Comparison of ENCODE assay signal across 1 cellular context in genomic region chr13:44577236-44578063, GRCh38.
TF ChIP-seq lines count a peak whose summit lies in the region.

No MANE protein-coding gene starts in this region.

TF ChIP-seq in HepG2, 621 proteins besides CTCF, POLR2A, EP300 and RAD21 (continued from another document and continues in another):
- TF ChIP-seq, protein P1, sequence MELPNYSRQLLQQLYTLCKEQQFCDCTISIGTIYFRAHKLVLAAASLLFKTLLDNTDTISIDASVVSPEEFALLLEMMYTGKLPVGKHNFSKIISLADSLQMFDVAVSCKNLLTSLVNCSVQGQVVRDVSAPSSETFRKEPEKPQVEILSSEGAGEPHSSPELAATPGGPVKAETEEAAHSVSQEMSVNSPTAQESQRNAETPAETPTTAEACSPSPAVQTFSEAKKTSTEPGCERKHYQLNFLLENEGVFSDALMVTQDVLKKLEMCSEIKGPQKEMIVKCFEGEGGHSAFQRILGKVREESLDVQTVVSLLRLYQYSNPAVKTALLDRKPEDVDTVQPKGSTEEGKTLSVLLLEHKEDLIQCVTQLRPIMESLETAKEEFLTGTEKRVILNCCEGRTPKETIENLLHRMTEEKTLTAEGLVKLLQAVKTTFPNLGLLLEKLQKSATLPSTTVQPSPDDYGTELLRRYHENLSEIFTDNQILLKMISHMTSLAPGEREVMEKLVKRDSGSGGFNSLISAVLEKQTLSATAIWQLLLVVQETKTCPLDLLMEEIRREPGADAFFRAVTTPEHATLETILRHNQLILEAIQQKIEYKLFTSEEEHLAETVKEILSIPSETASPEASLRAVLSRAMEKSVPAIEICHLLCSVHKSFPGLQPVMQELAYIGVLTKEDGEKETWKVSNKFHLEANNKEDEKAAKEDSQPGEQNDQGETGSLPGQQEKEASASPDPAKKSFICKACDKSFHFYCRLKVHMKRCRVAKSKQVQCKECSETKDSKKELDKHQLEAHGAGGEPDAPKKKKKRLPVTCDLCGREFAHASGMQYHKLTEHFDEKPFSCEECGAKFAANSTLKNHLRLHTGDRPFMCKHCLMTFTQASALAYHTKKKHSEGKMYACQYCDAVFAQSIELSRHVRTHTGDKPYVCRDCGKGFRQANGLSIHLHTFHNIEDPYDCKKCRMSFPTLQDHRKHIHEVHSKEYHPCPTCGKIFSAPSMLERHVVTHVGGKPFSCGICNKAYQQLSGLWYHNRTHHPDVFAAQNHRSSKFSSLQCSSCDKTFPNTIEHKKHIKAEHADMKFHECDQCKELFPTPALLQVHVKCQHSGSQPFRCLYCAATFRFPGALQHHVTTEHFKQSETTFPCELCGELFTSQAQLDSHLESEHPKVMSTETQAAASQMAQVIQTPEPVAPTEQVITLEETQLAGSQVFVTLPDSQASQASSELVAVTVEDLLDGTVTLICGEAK (IDR thresholded peaks at IDR 0.05) = no peak
- TF ChIP-seq, protein P1 (CRISPR knock-in tag; IDR thresholded peaks at IDR 0.05) = peak; percentile 41
- TF ChIP-seq HNRNPL (IDR thresholded peaks at IDR 0.05; ENCODE audit: low read depth, low read length) = no peak
- TF ChIP-seq FOSL2 (CRISPR knock-in tag; IDR thresholded peaks at IDR 0.05) = peak; percentile 24; the same call in 1 of the 2 replicates
- TF ChIP-seq ZNF577 (CRISPR knock-in tag; IDR thresholded peaks at IDR 0.05; ENCODE audit: borderline replicate concordance, low read depth) = no peak
- TF ChIP-seq ZHX1 (CRISPR knock-in tag; IDR thresholded peaks at IDR 0.05; ENCODE audit: low read depth) = no peak
- TF ChIP-seq ZNF790 (CRISPR knock-in tag; IDR thresholded peaks at IDR 0.05; ENCODE audit: borderline replicate concordance) = peak; percentile 67; the same call in 1 of the 2 replicates
- no peak for TF ChIP-seq ZNF772 (CRISPR knock-in tag; IDR thresholded peaks at IDR 0.05)
- TF ChIP-seq ZNF34 (CRISPR knock-in tag; IDR thresholded peaks at IDR 0.05; ENCODE audit: borderline replicate concordance) = no peak
- 0 out of 2 replicates have a peak, but pooled peaks have one; percentile 13 for TF ChIP-seq ZNF205 (CRISPR knock-in tag; IDR thresholded peaks at IDR 0.05)
- TF ChIP-seq, protein P2, sequence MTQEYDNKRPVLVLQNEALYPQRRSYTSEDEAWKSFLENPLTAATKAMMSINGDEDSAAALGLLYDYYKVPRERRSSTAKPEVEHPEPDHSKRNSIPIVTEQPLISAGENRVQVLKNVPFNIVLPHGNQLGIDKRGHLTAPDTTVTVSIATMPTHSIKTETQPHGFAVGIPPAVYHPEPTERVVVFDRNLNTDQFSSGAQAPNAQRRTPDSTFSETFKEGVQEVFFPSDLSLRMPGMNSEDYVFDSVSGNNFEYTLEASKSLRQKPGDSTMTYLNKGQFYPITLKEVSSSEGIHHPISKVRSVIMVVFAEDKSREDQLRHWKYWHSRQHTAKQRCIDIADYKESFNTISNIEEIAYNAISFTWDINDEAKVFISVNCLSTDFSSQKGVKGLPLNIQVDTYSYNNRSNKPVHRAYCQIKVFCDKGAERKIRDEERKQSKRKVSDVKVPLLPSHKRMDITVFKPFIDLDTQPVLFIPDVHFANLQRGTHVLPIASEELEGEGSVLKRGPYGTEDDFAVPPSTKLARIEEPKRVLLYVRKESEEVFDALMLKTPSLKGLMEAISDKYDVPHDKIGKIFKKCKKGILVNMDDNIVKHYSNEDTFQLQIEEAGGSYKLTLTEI (CRISPR knock-in tag; conservative IDR thresholded peaks at IDR 0.05) = no peak
- 0 out of 2 replicates have a peak, but pooled peaks have one; percentile 14 for TF ChIP-seq THAP11 (CRISPR knock-in tag; IDR thresholded peaks at IDR 0.05)
- TF ChIP-seq ZNF850 (CRISPR knock-in tag; conservative IDR thresholded peaks at IDR 0.05) = no peak
- TF ChIP-seq, protein P3, sequence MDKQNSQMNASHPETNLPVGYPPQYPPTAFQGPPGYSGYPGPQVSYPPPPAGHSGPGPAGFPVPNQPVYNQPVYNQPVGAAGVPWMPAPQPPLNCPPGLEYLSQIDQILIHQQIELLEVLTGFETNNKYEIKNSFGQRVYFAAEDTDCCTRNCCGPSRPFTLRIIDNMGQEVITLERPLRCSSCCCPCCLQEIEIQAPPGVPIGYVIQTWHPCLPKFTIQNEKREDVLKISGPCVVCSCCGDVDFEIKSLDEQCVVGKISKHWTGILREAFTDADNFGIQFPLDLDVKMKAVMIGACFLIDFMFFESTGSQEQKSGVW (CRISPR knock-in tag; IDR thresholded peaks at IDR 0.05; ENCODE audit: borderline replicate concordance) = no peak
- 0 out of 2 replicates have a peak, but pooled peaks have one; percentile 16 for TF ChIP-seq RFXAP (CRISPR knock-in tag; IDR thresholded peaks at IDR 0.05; ENCODE audit: borderline replicate concordance)
- TF ChIP-seq ZNF770 (CRISPR knock-in tag; IDR thresholded peaks at IDR 0.05) = 0 out of 2 replicates have a peak, but pooled peaks have one; percentile 11
- TF ChIP-seq PAX8 (CRISPR knock-in tag; IDR thresholded peaks at IDR 0.05; ENCODE audit: borderline replicate concordance) = 0 out of 2 replicates have a peak, but pooled peaks have one; percentile 53
- no peak for TF ChIP-seq AHR (CRISPR knock-in tag; IDR thresholded peaks at IDR 0.05)
- TF ChIP-seq RBM39 (IDR thresholded peaks at IDR 0.05; ENCODE audit: low read depth, low read length, poor library complexity, severe bottlenecking) = no peak
- TF ChIP-seq ZNF138 (CRISPR knock-in tag; IDR thresholded peaks at IDR 0.05; ENCODE audit: low read depth) = peak; percentile 23; the same call in 1 of the 2 replicates
- peak; percentile 63; the same call in 1 of the 2 replicates for TF ChIP-seq MYPOP (CRISPR knock-in tag; IDR thresholded peaks at IDR 0.05)
- no peak for TF ChIP-seq ELF4 (CRISPR knock-in tag; IDR thresholded peaks at IDR 0.05; ENCODE audit: borderline replicate concordance)
- TF ChIP-seq ZNF780A (CRISPR knock-in tag; IDR thresholded peaks at IDR 0.05) = no peak; the same call in 1 of the 2 replicates
- TF ChIP-seq FOXA3 (CRISPR knock-in tag; IDR thresholded peaks at IDR 0.05) = 0 out of 2 replicates have a peak, but pooled peaks have one; percentile 5
- no peak for TF ChIP-seq ZNF24 (IDR thresholded peaks at IDR 0.05)
- TF ChIP-seq FOXP4 (CRISPR knock-in tag; IDR thresholded peaks at IDR 0.05) = peak; percentile 29; the same call in 1 of the 2 replicates
- TF ChIP-seq, protein P4, sequence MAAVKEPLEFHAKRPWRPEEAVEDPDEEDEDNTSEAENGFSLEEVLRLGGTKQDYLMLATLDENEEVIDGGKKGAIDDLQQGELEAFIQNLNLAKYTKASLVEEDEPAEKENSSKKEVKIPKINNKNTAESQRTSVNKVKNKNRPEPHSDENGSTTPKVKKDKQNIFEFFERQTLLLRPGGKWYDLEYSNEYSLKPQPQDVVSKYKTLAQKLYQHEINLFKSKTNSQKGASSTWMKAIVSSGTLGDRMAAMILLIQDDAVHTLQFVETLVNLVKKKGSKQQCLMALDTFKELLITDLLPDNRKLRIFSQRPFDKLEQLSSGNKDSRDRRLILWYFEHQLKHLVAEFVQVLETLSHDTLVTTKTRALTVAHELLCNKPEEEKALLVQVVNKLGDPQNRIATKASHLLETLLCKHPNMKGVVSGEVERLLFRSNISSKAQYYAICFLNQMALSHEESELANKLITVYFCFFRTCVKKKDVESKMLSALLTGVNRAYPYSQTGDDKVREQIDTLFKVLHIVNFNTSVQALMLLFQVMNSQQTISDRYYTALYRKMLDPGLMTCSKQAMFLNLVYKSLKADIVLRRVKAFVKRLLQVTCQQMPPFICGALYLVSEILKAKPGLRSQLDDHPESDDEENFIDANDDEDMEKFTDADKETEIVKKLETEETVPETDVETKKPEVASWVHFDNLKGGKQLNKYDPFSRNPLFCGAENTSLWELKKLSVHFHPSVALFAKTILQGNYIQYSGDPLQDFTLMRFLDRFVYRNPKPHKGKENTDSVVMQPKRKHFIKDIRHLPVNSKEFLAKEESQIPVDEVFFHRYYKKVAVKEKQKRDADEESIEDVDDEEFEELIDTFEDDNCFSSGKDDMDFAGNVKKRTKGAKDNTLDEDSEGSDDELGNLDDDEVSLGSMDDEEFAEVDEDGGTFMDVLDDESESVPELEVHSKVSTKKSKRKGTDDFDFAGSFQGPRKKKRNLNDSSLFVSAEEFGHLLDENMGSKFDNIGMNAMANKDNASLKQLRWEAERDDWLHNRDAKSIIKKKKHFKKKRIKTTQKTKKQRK (IDR thresholded peaks at IDR 0.05; ENCODE audit: low read length) = no peak
- TF ChIP-seq NRL (CRISPR knock-in tag; IDR thresholded peaks at IDR 0.05; ENCODE audit: borderline replicate concordance) = peak; percentile 83; the same call in 1 of the 2 replicates
- TF ChIP-seq ZMYM4 (CRISPR knock-in tag; IDR thresholded peaks at IDR 0.05) = no peak; the same call in 1 of the 2 replicates
- no peak for TF ChIP-seq PCBP1 (IDR thresholded peaks at IDR 0.05; ENCODE audit: borderline replicate concordance, low read depth, low read length)
- no peak for TF ChIP-seq NR2F6 (IDR thresholded peaks at IDR 0.05)
- no peak for TF ChIP-seq NR2F6 (CRISPR knock-in tag; IDR thresholded peaks at IDR 0.05)
- TF ChIP-seq ARHGAP35 (CRISPR knock-in tag; IDR thresholded peaks at IDR 0.05; ENCODE audit: borderline replicate concordance) = no peak
